ENCODE assay signal across 13 cellular contexts in genomic region chr16:67539271-67539670, GRCh38. TPM values are rescaled to one million over a fixed set of nuclear protein-coding genes. Genes with fewer than 3 reads are reported as not detected.
A peak's percentile ranks its signal among the peaks of the same experiment; 100 is the strongest.
DNase-seq lines count a peak whose midpoint lies in the region; ATAC-seq and TF ChIP-seq lines count a peak whose summit lies in the region.
"Had no signal": no experiment of that assay in that cellular context is flagged by ENCODE, and none has a peak within 500 bp of the region (broad histone marks: within the 10 kb centered on the region; RNA-seq: fewer than 3 reads in every experiment).

No MANE protein-coding gene starts in this region.

- POLR2A ChIA-PET in activated CD4-positive, alpha-beta memory T cell treated with anti-CD3 and anti-CD28 coated beads for 36 hours (lab: Charles Lee): interaction anchor here (1.1 to 2.5 kb wide), 2 partner anchors 22 to 23 kb away, joined by 3 to 15 read pairs; partner anchors contain the start of gene CTCF

- H3K9me3 Mint-ChIP-seq in activated CD4-positive, alpha-beta memory T cell treated with anti-CD3 and anti-CD28 coated beads for 36 hours: no peaks in the 10 kb centered on the region
- no peaks in the 10 kb centered on the region for H3K9me3 Mint-ChIP-seq in stimulated activated effector memory CD8-positive, alpha-beta T cell treated with anti-CD3 and anti-CD28 coated beads, Interleukin-12 subunit alpha, Interleukin-12 subunit beta, amount 100 ng/mL, for 72 hours

- 79% methylated on average over 4 of the region's 4 CpGs for WGBS in hepatocyte (ENCODE audit: low lambda C conversion rate, missing lambda C conversion rate)

- H3K4me3 ChIP-seq in hepatocyte: no peak overlapping the region

- peaks cover 24% of the 10 kb centered on the region for H3K4me1 Mint-ChIP-seq in activated CD4-positive, alpha-beta memory T cell treated with anti-CD3 and anti-CD28 coated beads for 36 hours (ENCODE audit: low read depth)
- H3K4me1 Mint-ChIP-seq in stimulated activated effector memory CD8-positive, alpha-beta T cell treated with anti-CD3 and anti-CD28 coated beads, Interleukin-12 subunit alpha, Interleukin-12 subunit beta, amount 100 ng/mL, for 72 hours: peaks cover 74% of the 10 kb centered on the region

- peak overlapping the region; percentile 100 for H3K4me2 ChIP-seq in hepatocyte

- no peak for ATAC-seq in stimulated activated effector memory CD8-positive, alpha-beta T cell treated with anti-CD3 and anti-CD28 coated beads, Interleukin-12 subunit alpha, Interleukin-12 subunit beta, amount 100 ng/mL, for 72 hours
- ATAC-seq: HCT116 had no signal

- no peaks in the 10 kb centered on the region for H3K9me2 ChIP-seq in hepatocyte (replicated peaks; ENCODE audit: insufficient read depth)

- peak; percentile 59 for DNase-seq in activated CD8-positive, alpha-beta memory T cell treated with anti-CD3 and anti-CD28 coated beads for 24 hours
- no peak for DNase-seq in activated CD8-positive, alpha-beta memory T cell treated with anti-CD3 and anti-CD28 coated beads, Interleukin-2, amount 50 U/mL, for 4 hours
- no peak for DNase-seq in activated CD4-positive, alpha-beta memory T cell treated with anti-CD3 and anti-CD28 coated beads for 36 hours
- DNase-seq in hepatocyte (ENCODE audit: low spot score) (no peak), NCI-H2227 treated with DMSO at 0.1 percent for 48 hours (lab: John Stamatoyannopoulos, UW) (no peak), NCI-H1048 (lab: John Stamatoyannopoulos, UW) (no peak), NCI-H1694 (lab: John Stamatoyannopoulos, UW) (no peak)
- DNase-seq in stimulated activated effector memory CD8-positive, alpha-beta T cell treated with anti-CD3 and anti-CD28 coated beads, Interleukin-12 subunit alpha, Interleukin-12 subunit beta, amount 100 ng/mL, for 72 hours (ENCODE audit: low spot score in 2 of 2): no peak
- DNase-seq: NCI-H526, SIG-M5 had no signal

- H3K4me1 ChIP-seq in hepatocyte (ENCODE audit: insufficient read depth): peaks cover 13% of the 10 kb centered on the region

- intact Hi-C loops in activated CD4-positive, alpha-beta memory T cell treated with anti-CD3 and anti-CD28 coated beads for 36 hours (cut with micrococcal nuclease): no loop called here

- no peaks in the 10 kb centered on the region for H3K36me3 ChIP-seq in hepatocyte (replicated peaks; ENCODE audit: insufficient read depth, low read depth)

- no peak overlapping the region for H2AFZ ChIP-seq in hepatocyte

- no peak overlapping the region for H3K27ac ChIP-seq in hepatocyte

- H3K27ac Mint-ChIP-seq in activated CD4-positive, alpha-beta memory T cell treated with anti-CD3 and anti-CD28 coated beads for 36 hours: peak overlapping the region; percentile 40
- peak overlapping the region; percentile 69 for H3K27ac Mint-ChIP-seq in stimulated activated effector memory CD8-positive, alpha-beta T cell treated with anti-CD3 and anti-CD28 coated beads, Interleukin-12 subunit alpha, Interleukin-12 subunit beta, amount 100 ng/mL, for 72 hours

- H3K36me3 Mint-ChIP-seq in activated CD4-positive, alpha-beta memory T cell treated with anti-CD3 and anti-CD28 coated beads for 36 hours: peaks cover 4% of the 10 kb centered on the region
- H3K36me3 Mint-ChIP-seq in stimulated activated effector memory CD8-positive, alpha-beta T cell treated with anti-CD3 and anti-CD28 coated beads, Interleukin-12 subunit alpha, Interleukin-12 subunit beta, amount 100 ng/mL, for 72 hours: peaks cover 64% of the 10 kb centered on the region

- H3K27me3 Mint-ChIP-seq in activated CD4-positive, alpha-beta memory T cell treated with anti-CD3 and anti-CD28 coated beads for 36 hours: no peaks in the 10 kb centered on the region

- CTCF ChIA-PET in activated CD4-positive, alpha-beta memory T cell treated with anti-CD3 and anti-CD28 coated beads for 36 hours (lab: Charles Lee): interaction anchor here (0.8 to 10.9 kb wide), 4 partner anchors 10 to 105 kb away, joined by 3 to 106 read pairs (median 4); partner anchors contain the start of genes CARMIL2 and RIPOR1

- TF ChIP-seq CTCF in hepatocyte (IDR thresholded peaks at IDR 0.05; ENCODE audit: poor library complexity): no peak

- no peaks in the 10 kb centered on the region for H3K27me3 ChIP-seq in hepatocyte

- peaks cover 36% of the 10 kb centered on the region for H4K20me1 ChIP-seq in hepatocyte (ENCODE audit: insufficient read depth, poor library complexity, severe bottlenecking)

- H3K79me2 ChIP-seq in hepatocyte: peaks cover 6% of the 10 kb centered on the region

- peak overlapping the region; percentile 71 for H3K4me3 Mint-ChIP-seq in activated CD4-positive, alpha-beta memory T cell treated with anti-CD3 and anti-CD28 coated beads for 36 hours
- H3K4me3 Mint-ChIP-seq in stimulated activated effector memory CD8-positive, alpha-beta T cell treated with anti-CD3 and anti-CD28 coated beads, Interleukin-12 subunit alpha, Interleukin-12 subunit beta, amount 100 ng/mL, for 72 hours: peak overlapping the region; percentile 81

- no peaks in the 10 kb centered on the region for H3K9me3 ChIP-seq in hepatocyte (ENCODE audit: low read depth)

RNA-seq across cellular contexts. Expression of gene RIPOR1, which starts 10.6 kb away (rescaled TPM):
- 10 to 100 TPM; 33.4 to 37.9 TPM for total RNA-seq in activated CD4-positive, alpha-beta memory T cell treated with anti-CD3 and anti-CD28 coated beads for 36 hours
- total RNA-seq in hepatocyte: 12.5 and 12.9 TPM in 2 replicates
- 37.8 and 38.3 TPM in 2 replicates for polyA plus RNA-seq in hepatocyte

RNA-seq across cellular contexts. Expression of gene CTCF, which starts 23.1 kb away (rescaled TPM):
- 10 to 100 TPM; 48.9 to 51.5 TPM for total RNA-seq in activated CD4-positive, alpha-beta memory T cell treated with anti-CD3 and anti-CD28 coated beads for 36 hours
- 44.1 and 46.0 TPM in 2 replicates for total RNA-seq in hepatocyte
- 35.5 and 36.8 TPM in 2 replicates for polyA plus RNA-seq in hepatocyte

RNA-seq across cellular contexts. Expression of gene AGRP, which starts 55.9 kb away (rescaled TPM):
- not detected for total RNA-seq in activated CD4-positive, alpha-beta memory T cell treated with anti-CD3 and anti-CD28 coated beads for 36 hours
- total RNA-seq in hepatocyte: 1.9 TPM in 1 of 2 replicates, not detected in the other
- 0.93 and 2.3 TPM in 2 replicates for polyA plus RNA-seq in hepatocyte
- total RNA-seq: bronchial epithelial cell, liver had no signal

RNA-seq across cellular contexts. Expression of gene ATP6V0D1, which starts 58.3 kb away (rescaled TPM):
- 10 to 100 TPM; 25.0 to 26.3 TPM for total RNA-seq in activated CD4-positive, alpha-beta memory T cell treated with anti-CD3 and anti-CD28 coated beads for 36 hours
- total RNA-seq in hepatocyte: 115 and 157 TPM in 2 replicates
- 223 and 232 TPM in 2 replicates for polyA plus RNA-seq in hepatocyte
